ENCODE assay signal across 8 cellular contexts in genomic region chr11:19345848-19346681, GRCh38.
A peak's percentile ranks its signal among the peaks of the same experiment; 100 is the strongest.
DNase-seq lines count a peak whose midpoint lies in the region; ATAC-seq and TF ChIP-seq lines count a peak whose summit lies in the region.

No MANE protein-coding gene starts in this region.

- peak overlapping the region; percentile 51 to 81 for H3K4me3 Mint-ChIP-seq in H9

- no peak overlapping the region for H3K23ac ChIP-seq in H9 (ENCODE audit: insufficient read length, low read depth, low read length)

- peak overlapping the region in 1 of 2 experiments; percentile 32; a peak in 2 of 4 replicates for H3K4me3 ChIP-seq in Panc1 (ENCODE audit: low read depth in 2 of 2, low read length in 2 of 2)
- H3K4me3 ChIP-seq in lower leg skin (ENCODE audit: low read depth, poor library complexity, severe bottlenecking) = no peak overlapping the region

- H3K9me3 ChIP-seq in H9 (ENCODE audit: control insufficient read depth, low read depth, low read length) = no peaks in the 10 kb centered on the region
- no peaks in the 10 kb centered on the region for H3K9me3 ChIP-seq in Panc1 (ENCODE audit: control insufficient read depth, insufficient read depth, low read depth, low read length)

- H2AFZ ChIP-seq in H9 (ENCODE audit: low read length) = no peak overlapping the region

- H3K36me3 Mint-ChIP-seq in H9 (ENCODE audit: insufficient read depth in 1 of 3, low read depth in 3 of 3) = no peaks in the 10 kb centered on the region

- no peak overlapping the region for H4K5ac ChIP-seq in H9 (ENCODE audit: insufficient read length, low read depth, low read length)

- no peak overlapping the region for H3K4ac ChIP-seq in H9 (ENCODE audit: low read depth, low read length)

- no peaks in the 10 kb centered on the region for H3K4me1 ChIP-seq in H9 (ENCODE audit: insufficient read depth, low read length)
- no peaks in the 10 kb centered on the region for H3K4me1 ChIP-seq in Panc1 (ENCODE audit: control insufficient read depth, insufficient read depth, low read length)

- no peak for TF ChIP-seq POLR2A in lower leg skin (IDR thresholded peaks at IDR 0.05)

- H3K36me3 ChIP-seq in Panc1 (ENCODE audit: control insufficient read depth, insufficient read depth, low read length) = no peaks in the 10 kb centered on the region

- DNase-seq in ELF-1 (ENCODE audit: low read depth, low spot score) (peak; percentile 57), H9 (no peak), Panc1 (ENCODE audit: low read depth, low spot score) (no peak), globus pallidus (ENCODE audit: low spot score) (peak; percentile 57), posterior vena cava (ENCODE audit: low spot score) (peak; percentile 84), lower leg skin (ENCODE audit: low spot score in 2 of 2) (no peak), amniotic stem cell (lab: John Stamatoyannopoulos, UW) (no peak)
- no peak for DNase-seq in stimulated activated CD8-positive, alpha-beta memory T cell treated with anti-CD3 and anti-CD28 coated beads, Interleukin-4, amount 100 ng/mL, for 48 hours

- no peak overlapping the region for H2AK5ac ChIP-seq in H9 (ENCODE audit: insufficient read length, low read length)

- POLR2A ChIA-PET in Panc1 (lab: Charles Lee) = no interaction called here

- no peak overlapping the region for H3K27ac ChIP-seq in H9 (ENCODE audit: insufficient read length, low read depth, low read length)
- no peak overlapping the region for H3K27ac ChIP-seq in Panc1 (ENCODE audit: low read length)

- peaks cover 13 to 17% of the 10 kb centered on the region in 2 experiments for H3K4me1 Mint-ChIP-seq in H9

- H3K27ac Mint-ChIP-seq in H9 = no peak overlapping the region; a peak in 1 of 7 replicates

- CTCF ChIA-PET in Panc1 (lab: Charles Lee) = no interaction called here

- no peaks in the 10 kb centered on the region for H3K79me2 ChIP-seq in H9 (ENCODE audit: insufficient read depth, low read length)

- peak overlapping the region; percentile 56 for H3K4me2 ChIP-seq in H9 (ENCODE audit: insufficient read depth, insufficient read length, low read length)

- H3K27me3 ChIP-seq in H9 (ENCODE audit: insufficient read depth, low read length) (peaks cover 32% of the 10 kb centered on the region; the same call in 1 of the 2 replicates), Panc1 (ENCODE audit: control insufficient read depth, insufficient read depth, low read length) (peaks cover 60% of the 10 kb centered on the region)

- no TSS peak for BruUV-seq in Panc1 (replicated peaks; lab: Mats Ljungman, UMichigan)

- no peak overlapping the region for H2BK12ac ChIP-seq in H9 (ENCODE audit: insufficient read length, low read depth, low read length)

- H3K27me3 Mint-ChIP-seq in H9 (ENCODE audit: low read depth) = peaks cover 100% of the 10 kb centered on the region

- in situ Hi-C loops in Panc1 (cut with HindIII; ENCODE audit: low pct_unique_long_range_greater_than_20kb, low sequenced_read_pairs) = no loop called here

- no peak overlapping the region for H4K91ac ChIP-seq in H9 (ENCODE audit: insufficient read length, low read depth, low read length)

- H3K79me1 ChIP-seq in H9 (ENCODE audit: insufficient read depth, low read depth, low read length, poor library complexity, severe bottlenecking) = no peaks in the 10 kb centered on the region

- H3K18ac ChIP-seq in H9 (ENCODE audit: insufficient read length, low read depth, low read length) = no peak overlapping the region

- H4K8ac ChIP-seq in H9 (replicated peaks; ENCODE audit: insufficient read length, low read depth, low read length) = no peak overlapping the region

- no peak overlapping the region for H2BK5ac ChIP-seq in H9 (ENCODE audit: insufficient read length, low read length)

- no peaks in the 10 kb centered on the region for H4K20me1 ChIP-seq in H9 (ENCODE audit: control insufficient read depth, insufficient read depth, insufficient read length)

- peak; percentile 49 for ATAC-seq in Panc1

- no peak overlapping the region for H2BK15ac ChIP-seq in H9 (ENCODE audit: low read depth, low read length)

- no peaks in the 10 kb centered on the region for H3K9me3 Mint-ChIP-seq in H9

- intact Hi-C loops in Panc1 (cut with micrococcal nuclease; ENCODE audit: unreplicated experiment) (no loop called here), posterior vena cava (cut with DNase I) (no loop called here), lower leg skin (cut with DNase I; ENCODE audit: low total_unique reads) (no loop called here)

- TF ChIP-seq CTCF in H9 (conservative IDR thresholded peaks at IDR 0.05) = peak; percentile 11; the same call in 1 of the 3 replicates
- no peak for TF ChIP-seq CTCF in Panc1 (IDR thresholded peaks at IDR 0.05)
- no peak for TF ChIP-seq CTCF in lower leg skin (IDR thresholded peaks at IDR 0.05)

- no peak overlapping the region for H3K56ac ChIP-seq in H9 (ENCODE audit: insufficient read length, low read depth, low read length)

- no peak overlapping the region for H3T11ph ChIP-seq in H9 (ENCODE audit: low read length)

- no peak overlapping the region for H2BK20ac ChIP-seq in H9 (ENCODE audit: low read depth, low read length, poor library complexity, severe bottlenecking)

- peaks cover 10% of the 10 kb centered on the region for H3K23me2 ChIP-seq in H9 (ENCODE audit: insufficient read length, low read depth, low read length, poor library complexity, severe bottlenecking)

- no peak overlapping the region for H3K9ac ChIP-seq in H9 (ENCODE audit: extremely low read depth, insufficient read length, low read length)

- no peak overlapping the region for H3K14ac ChIP-seq in H9 (ENCODE audit: insufficient read depth, low read length)

- H2BK120ac ChIP-seq in H9 (ENCODE audit: low read depth, low read length, poor library complexity, severe bottlenecking) = no peak overlapping the region

- no CpG with 5 or more reads among the region's 54 CpGs for WGBS in H9 (ENCODE audit: extremely low coverage, insufficient read length, low lambda C conversion rate)
- WGBS in lower leg skin, 2 donors = 3 to 4% methylated on average over 50 to 52 of the region's 54 CpGs

Comparison
In these comparisons a context has a peak if more than half of its experiments do, and no peak if none do; other contexts are left out.
1. DNase-seq: peak in ELF-1 (single experiment), globus pallidus (single experiment) and posterior vena cava (single experiment); none in H9 (single experiment), Panc1 (single experiment), stimulated activated CD8-positive, alpha-beta memory T cell treated with anti-CD3 and anti-CD28 coated beads, Interleukin-4, amount 100 ng/mL, for 48 hours (single experiment), lower leg skin (0 of 2) and amniotic stem cell (single experiment).